8 cellular contexts compared by ENCODE assay signal in genomic region chr17:63881935-63882601, GRCh38. TPM values are rescaled to one million over a fixed set of nuclear protein-coding genes. Genes with fewer than 3 reads are reported as not detected.
DNase-seq lines count a peak whose midpoint lies in the region; ATAC-seq, FAIRE-seq and TF ChIP-seq lines count a peak whose summit lies in the region.

Gene GH2, minus strand, starts transcription at chr17:63881944. Its CDS starts 143 bp downstream, at chr17:63881801.

- H3K27me3 ChIP-seq in esophagus muscularis mucosa (peaks cover 0 to 20% (median 0%) of the 10 kb centered on the region in 4 donors), neutrophil (no peaks in the 10 kb centered on the region)

- no peak within 1 kb of the TSS for H3K27ac ChIP-seq in esophagus muscularis mucosa (replicated peaks in 1 of 4)
- H3K27ac ChIP-seq in neutrophil, result no peak within 1 kb of the TSS

- no peaks in the 10 kb centered on the region for H3K4me1 ChIP-seq in esophagus muscularis mucosa
- no peaks in the 10 kb centered on the region for H3K4me1 ChIP-seq in neutrophil (ENCODE audit: control insufficient read depth in 1 of 2, insufficient read depth in 1 of 2, low read depth in 1 of 2, low read length in 1 of 2)

- peak; percentile 20 to 63 (median 42) for TF ChIP-seq CTCF in esophagus muscularis mucosa (IDR thresholded peaks at IDR 0.05)
- TF ChIP-seq CTCF in neutrophil (IDR thresholded peaks at IDR 0.05), result peak; percentile 66

- FAIRE-seq in urothelium cell line (lab: Jason Lieb, UNC), result no peak

- H3K36me3 ChIP-seq in esophagus muscularis mucosa (no peaks in the 10 kb centered on the region), neutrophil (no peaks in the 10 kb centered on the region)

- no peaks in the 10 kb centered on the region for H3K9me3 ChIP-seq in esophagus muscularis mucosa
- H3K9me3 ChIP-seq in neutrophil, result no peaks in the 10 kb centered on the region

- no peak for TF ChIP-seq EP300 in esophagus muscularis mucosa (IDR thresholded peaks at IDR 0.05)

- WGBS in esophagus muscularis mucosa, result 69% methylated on average over 9 of the region's 15 CpGs

- no peak for TF ChIP-seq POLR2A in esophagus muscularis mucosa (IDR thresholded peaks at IDR 0.05; ENCODE audit: low read depth)

- H3K4me3 ChIP-seq in esophagus muscularis mucosa, result no peak within 1 kb of the TSS
- H3K4me3 ChIP-seq in neutrophil (ENCODE audit: low read depth in 1 of 2, low read length in 1 of 2), result no peak within 1 kb of the TSS

- DNase-seq in SIG-M5 treated with dmso at 0.1 percent for 504 hours (lab: John Stamatoyannopoulos, UW; ENCODE audit: unreplicated experiment) (peak; percentile 58), SIG-M5 (lab: John Stamatoyannopoulos, UW) (no peak), NCI-H82 (lab: John Stamatoyannopoulos, UW) (peak; percentile 78), esophagus muscularis mucosa (ENCODE audit: extremely low spot score) (no peak), urothelium cell line (ENCODE audit: low spot score) (peak; percentile 91)
- peak; percentile 58 for DNase-seq in activated CD8-positive, alpha-beta memory T cell treated with anti-CD3 and anti-CD28 coated beads, Interleukin-2, amount 50 U/mL, for 4 hours

- intact Hi-C loops in esophagus muscularis mucosa (cut with DNase I), result no loop called here

- ATAC-seq in HG03196 (IDR thresholded peaks at IDR 0.05; ENCODE audit: unreplicated experiment), result no peak

RNA-seq across cellular contexts. Expression of gene GH2, which starts in this region (rescaled TPM):
- total RNA-seq in esophagus muscularis mucosa, result not detected

Comparison
In these comparisons a context has a peak if more than half of its experiments do, and no peak if none do; other contexts are left out.
1. DNase-seq: peak in SIG-M5 treated with dmso at 0.1 percent for 504 hours (single experiment), NCI-H82 (single experiment), activated CD8-positive, alpha-beta memory T cell treated with anti-CD3 and anti-CD28 coated beads, Interleukin-2, amount 50 U/mL, for 4 hours (single experiment) and urothelium cell line (single experiment); none in SIG-M5 (single experiment) and esophagus muscularis mucosa (single experiment).